9 cellular contexts compared by ENCODE assay signal in the genomic region with DNA sequence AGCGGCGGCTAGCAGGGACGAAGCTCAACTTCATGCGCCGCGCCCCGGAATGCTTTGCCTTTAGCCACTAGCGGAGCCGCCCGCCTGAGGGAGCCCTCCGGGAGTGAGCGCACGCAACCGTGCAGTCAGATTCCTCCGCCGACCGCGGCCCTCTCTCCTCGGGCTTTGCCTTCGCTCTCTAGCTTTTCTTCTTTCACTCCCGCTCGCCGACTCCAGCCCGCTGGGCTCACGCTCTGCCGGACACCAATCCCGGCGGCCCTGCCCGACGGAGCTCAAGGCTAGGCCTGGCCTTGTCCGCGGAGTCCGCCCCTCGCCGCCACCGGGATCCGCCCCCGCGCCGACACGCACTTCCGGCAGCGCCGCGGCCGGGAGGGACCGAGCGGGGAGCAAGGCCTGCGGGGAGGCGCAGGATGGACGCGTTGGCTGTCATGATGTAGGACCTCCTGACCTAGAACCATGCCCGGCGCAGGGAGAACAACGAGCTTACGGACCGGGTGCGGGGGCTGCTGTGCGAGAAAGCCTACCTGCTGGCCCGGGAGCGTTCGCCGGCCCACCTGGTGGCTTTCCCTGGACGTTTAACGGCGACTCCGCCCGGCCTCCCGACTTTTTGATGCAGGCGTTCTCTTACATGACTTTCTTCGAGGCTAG. TPM values are rescaled to one million over a fixed set of nuclear protein-coding genes. Genes with fewer than 3 reads are reported as not detected.
DNase-seq lines count a peak whose midpoint lies in the region; ATAC-seq and TF ChIP-seq lines count a peak whose summit lies in the region.
"Had no signal": no experiment of that assay in that cellular context is flagged by ENCODE, and none has a peak within 500 bp of the region (broad histone marks: within the 10 kb centered on the region; RNA-seq: fewer than 3 reads in every experiment).

No MANE protein-coding gene starts in this region.

- DNase-seq in AG20443 (ENCODE audit: low spot score) (peak; percentile 95), NCI-H345 treated with DMSO at 0.1 percent for 48 hours (lab: John Stamatoyannopoulos, UW; ENCODE audit: unreplicated experiment) (peak; percentile 87), cortex of kidney (lab: John Stamatoyannopoulos, UW) (peak; percentile 48), left lung (peak; percentile 86 to 97)
- peak; percentile 86 for DNase-seq in activated CD4-positive, alpha-beta T cell treated with anti-CD3 and anti-CD28 coated beads, Interleukin-2, amount 10 ng/mL, durations not matched to agents 7 days and 5 days
- peak; percentile 86 to 88 for DNase-seq in stimulated activated CD4-positive, alpha-beta T cell treated with anti-CD3 and anti-CD28 coated beads, Interleukin-2, amount 100 ng/mL, for 24 hours

- peak in 1 of 2 donors; percentile 13 for TF ChIP-seq CTCF in left lung (IDR thresholded peaks at IDR 0.05)

- intact Hi-C loops in left lung (cut with DNase I), result loop anchor here in 1 of 2 donors (5.0 kb wide), 1 partner anchor 54 kb away; no protein-coding TSS in a partner anchor

- peak overlapping the region; percentile 63 to 88 for H3K4me3 ChIP-seq in left lung

- no peaks in the 10 kb centered on the region for H3K27me3 Mint-ChIP-seq in activated CD4-positive, alpha-beta T cell treated with anti-CD3 and anti-CD28 coated beads, Interleukin-2, amount 10 ng/mL, durations not matched to agents 7 days and 5 days

- no peaks in the 10 kb centered on the region for H3K9me3 Mint-ChIP-seq in activated CD4-positive, alpha-beta T cell treated with anti-CD3 and anti-CD28 coated beads, Interleukin-2, amount 10 ng/mL, durations not matched to agents 7 days and 5 days

- H3K27ac Mint-ChIP-seq in activated CD4-positive, alpha-beta T cell treated with anti-CD3 and anti-CD28 coated beads, Interleukin-2, amount 10 ng/mL, durations not matched to agents 7 days and 5 days, result peak overlapping the region; percentile 97

- peaks cover 41% of the 10 kb centered on the region for H3K4me1 Mint-ChIP-seq in activated CD4-positive, alpha-beta T cell treated with anti-CD3 and anti-CD28 coated beads, Interleukin-2, amount 10 ng/mL, durations not matched to agents 7 days and 5 days

- peaks cover 14 to 31% of the 10 kb centered on the region in 2 donors for H3K4me1 ChIP-seq in left lung

- no peaks in the 10 kb centered on the region for H3K27me3 ChIP-seq in left lung

- H3K27ac ChIP-seq in left lung, result peak overlapping the region; percentile 97 to 99

- peaks cover 32% of the 10 kb centered on the region for H3K36me3 Mint-ChIP-seq in activated CD4-positive, alpha-beta T cell treated with anti-CD3 and anti-CD28 coated beads, Interleukin-2, amount 10 ng/mL, durations not matched to agents 7 days and 5 days (ENCODE audit: low read depth)

- H3K9me3 ChIP-seq in left lung, result no peaks in the 10 kb centered on the region

- POLR2A ChIA-PET in activated CD4-positive, alpha-beta T cell treated with anti-CD3 and anti-CD28 coated beads, Interleukin-2, amount 10 ng/mL, durations not matched to agents 7 days and 5 days (lab: Charles Lee), result interaction anchor here (0.7 to 1.4 kb wide), 4 partner anchors 22 to 1739 kb away, joined by 3 to 11 read pairs (median 4); no protein-coding TSS in a partner anchor

- CTCF ChIA-PET in activated CD4-positive, alpha-beta T cell treated with anti-CD3 and anti-CD28 coated beads, Interleukin-2, amount 10 ng/mL, durations not matched to agents 7 days and 5 days (lab: Charles Lee), result interaction anchor here (0.9 to 2.0 kb wide), 5 partner anchors 8 to 65 kb away, joined by 3 to 19 read pairs (median 5); partner anchors contain the start of gene ZBTB14

- ATAC-seq in GM18870 (IDR thresholded peaks at IDR 0.05; ENCODE audit: unreplicated experiment) (peak; percentile 92), HG03135 (IDR thresholded peaks at IDR 0.05; ENCODE audit: unreplicated experiment) (peak; percentile 94), left lung (peak; percentile 99)

- H3K4me3 Mint-ChIP-seq in activated CD4-positive, alpha-beta T cell treated with anti-CD3 and anti-CD28 coated beads, Interleukin-2, amount 10 ng/mL, durations not matched to agents 7 days and 5 days, result peak overlapping the region; percentile 91

- H3K36me3 ChIP-seq in left lung, result peaks cover 0 to 22% of the 10 kb centered on the region in 2 donors

RNA-seq across cellular contexts. Expression of gene AKAIN1, which starts 40.8 kb away (rescaled TPM):
- total RNA-seq in activated CD4-positive, alpha-beta T cell treated with anti-CD3 and anti-CD28 coated beads, Interleukin-2, amount 10 ng/mL, durations not matched to agents 7 days and 5 days, result not detected
- not detected for total RNA-seq in left lung
- total RNA-seq: activated CD8-positive, alpha-beta memory T cell treated with anti-CD3 and anti-CD28 coated beads for 36 hours had no signal

RNA-seq across cellular contexts. Expression of gene ZBTB14, which starts 57.7 kb away (rescaled TPM):
- total RNA-seq in activated CD4-positive, alpha-beta T cell treated with anti-CD3 and anti-CD28 coated beads, Interleukin-2, amount 10 ng/mL, durations not matched to agents 7 days and 5 days, result 10 to 100 TPM; 26.6 to 27.4 TPM
- 10 to 100 TPM in 1 of 2 donors, 1 to 10 TPM in 1; 8.7 to 14.3 TPM for total RNA-seq in left lung

Comparison
In these comparisons a context has a peak if more than half of its experiments do, and no peak if none do; other contexts are left out.
1. Peak in every context shown above with its lines: DNase-seq, ATAC-seq, H3K4me3 ChIP-seq and H3K27ac ChIP-seq.